In genomic region chr6:32662836-32663235, GRCh38 we compare ENCODE assay signal across 25 cellular contexts. TPM values are rescaled to one million over a fixed set of nuclear protein-coding genes. Genes with fewer than 3 reads are reported as not detected.
A peak's percentile ranks its signal among the peaks of the same experiment; 100 is the strongest.
DNase-seq lines count a peak whose midpoint lies in the region; ATAC-seq and TF ChIP-seq lines count a peak whose summit lies in the region.
"Had no signal": no experiment of that assay in that cellular context is flagged by ENCODE, and none has a peak within 500 bp of the region (broad histone marks: within the 10 kb centered on the region; RNA-seq: fewer than 3 reads in every experiment).

No MANE protein-coding gene starts in this region.

- H3K36me3 ChIP-seq in CD4-positive, CD25-positive, alpha-beta regulatory T cell (ENCODE audit: control insufficient read depth, insufficient read depth, low read length): peaks cover 2% of the 10 kb centered on the region

- H3K27me3 ChIP-seq in CD4-positive, CD25-positive, alpha-beta regulatory T cell (ENCODE audit: control insufficient read depth, insufficient read depth, low read length): no peaks in the 10 kb centered on the region

- H3K4me3 ChIP-seq in CD4-positive, CD25-positive, alpha-beta regulatory T cell (ENCODE audit: low read depth, low read length): no peak overlapping the region
- H3K4me3 ChIP-seq in GM12865 (ENCODE audit: low read depth, low read length): peak overlapping the region; percentile 90; the same call in 1 of the 2 replicates
- H3K4me3 ChIP-seq: A549, GM23338 had no signal

- H3K27me3 Mint-ChIP-seq in CD4-positive, CD25-positive, alpha-beta regulatory T cell: peaks cover 5% of the 10 kb centered on the region
- no peaks in the 10 kb centered on the region for H3K27me3 Mint-ChIP-seq in central memory CD8-positive, alpha-beta T cell
- no peaks in the 10 kb centered on the region for H3K27me3 Mint-ChIP-seq in stimulated activated memory B cell treated with anti-CD40 and anti-IgM and Interleukin-4, amounts not matched to agents 10 μg/mL and 1 μg/mL and 100 μg/mL, for 72 hours
- H3K27me3 Mint-ChIP-seq: CD8-positive, alpha-beta memory T cell had no signal

- no peak for DNase-seq in CD4-positive, CD25-positive, alpha-beta regulatory T cell
- DNase-seq in GM12865 (ENCODE audit: low read depth): no peak
- no peak for DNase-seq in central memory CD8-positive, alpha-beta T cell (ENCODE audit: low spot score in 2 of 2)
- DNase-seq in NCI-H1930 (lab: John Stamatoyannopoulos, UW): no peak
- DNase-seq: AML-193; CD8-positive, alpha-beta memory T cell; DMS 273 treated with DMSO at 0.1 percent for 48 hours; DMS79; GF-D8; H9; NCI-H1092; NCI-H1436; NCI-H187; NCI-H524; NCI-H774; NK-92 treated with Interleukin-12 subunit alpha and Interleukin-12 subunit beta, amount 100 ng/mL, for 24 hours; SK-N-SH; SW 1271 had no signal

- H3K4me1 Mint-ChIP-seq in CD4-positive, CD25-positive, alpha-beta regulatory T cell: peaks cover 11 to 70% (median 56%) of the 10 kb centered on the region in 4 donors
- peaks cover 67% of the 10 kb centered on the region for H3K4me1 Mint-ChIP-seq in central memory CD8-positive, alpha-beta T cell
- H3K4me1 Mint-ChIP-seq in stimulated activated memory B cell treated with anti-CD40 and anti-IgM and Interleukin-4, amounts not matched to agents 10 μg/mL and 1 μg/mL and 100 μg/mL, for 72 hours: peaks cover 72% of the 10 kb centered on the region

- H3K4me3 Mint-ChIP-seq in CD4-positive, CD25-positive, alpha-beta regulatory T cell: peak overlapping the region in 3 of 4 donors; percentile 26 to 75 (median 28)
- H3K4me3 Mint-ChIP-seq in central memory CD8-positive, alpha-beta T cell: peak overlapping the region; percentile 22
- peak overlapping the region; percentile 98 for H3K4me3 Mint-ChIP-seq in stimulated activated memory B cell treated with anti-CD40 and anti-IgM and Interleukin-4, amounts not matched to agents 10 μg/mL and 1 μg/mL and 100 μg/mL, for 72 hours
- H3K4me3 Mint-ChIP-seq: GM23338, H9 had no signal

- H3K27ac ChIP-seq in CD4-positive, CD25-positive, alpha-beta regulatory T cell (ENCODE audit: insufficient read depth, low read length, poor library complexity, severe bottlenecking): no peak overlapping the region
- H3K27ac ChIP-seq: A549, C4-2B had no signal

- TF ChIP-seq CTCF in GM12865 (IDR thresholded peaks at IDR 0.05; ENCODE audit: insufficient read depth, low read depth, low read length, missing control alignments): no peak

- H3K27ac Mint-ChIP-seq in CD4-positive, CD25-positive, alpha-beta regulatory T cell: peak overlapping the region in 1 of 3 donors; percentile 95
- H3K27ac Mint-ChIP-seq in central memory CD8-positive, alpha-beta T cell (ENCODE audit: low read depth): peak overlapping the region; percentile 98
- H3K27ac Mint-ChIP-seq in stimulated activated memory B cell treated with anti-CD40 and anti-IgM and Interleukin-4, amounts not matched to agents 10 μg/mL and 1 μg/mL and 100 μg/mL, for 72 hours: peak overlapping the region; percentile 100
- H3K27ac Mint-ChIP-seq: GM23338, H9 had no signal

- H3K9me3 Mint-ChIP-seq in CD4-positive, CD25-positive, alpha-beta regulatory T cell: peaks cover 0 to 2% (median 0%) of the 10 kb centered on the region in 7 donors
- no peaks in the 10 kb centered on the region for H3K9me3 Mint-ChIP-seq in central memory CD8-positive, alpha-beta T cell
- no peaks in the 10 kb centered on the region for H3K9me3 Mint-ChIP-seq in stimulated activated memory B cell treated with anti-CD40 and anti-IgM and Interleukin-4, amounts not matched to agents 10 μg/mL and 1 μg/mL and 100 μg/mL, for 72 hours
- H3K9me3 Mint-ChIP-seq: CD8-positive, alpha-beta memory T cell; GM23338; H9 had no signal

- no peaks in the 10 kb centered on the region for H3K9me3 ChIP-seq in CD4-positive, CD25-positive, alpha-beta regulatory T cell (ENCODE audit: control insufficient read depth in 2 of 2, low read length in 2 of 2)
- H3K9me3 ChIP-seq: A549, SK-N-SH had no signal

- peaks cover 19% of the 10 kb centered on the region for H3K36me3 Mint-ChIP-seq in CD4-positive, CD25-positive, alpha-beta regulatory T cell
- peaks cover 70% of the 10 kb centered on the region for H3K36me3 Mint-ChIP-seq in central memory CD8-positive, alpha-beta T cell (ENCODE audit: insufficient read depth)
- peaks cover 83% of the 10 kb centered on the region for H3K36me3 Mint-ChIP-seq in stimulated activated memory B cell treated with anti-CD40 and anti-IgM and Interleukin-4, amounts not matched to agents 10 μg/mL and 1 μg/mL and 100 μg/mL, for 72 hours

- ATAC-seq in CD4-positive, CD25-positive, alpha-beta regulatory T cell (ENCODE audit: low read depth in 2 of 2): no peak
- ATAC-seq in central memory CD8-positive, alpha-beta T cell (replicated peaks; ENCODE audit: extremely low read depth, poor library complexity, severe bottlenecking): no peak
- ATAC-seq in stimulated activated memory B cell treated with anti-CD40 and anti-IgM and Interleukin-4, amounts not matched to agents 10 μg/mL and 1 μg/mL and 100 μg/mL, for 72 hours: no peak
- ATAC-seq in HG02588 (IDR thresholded peaks at IDR 0.05; ENCODE audit: unreplicated experiment): no peak
- no peak for ATAC-seq in GM21447 (IDR thresholded peaks at IDR 0.05; ENCODE audit: unreplicated experiment)
- ATAC-seq: A549, GM23338, PC-3 had no signal

- peaks cover 9% of the 10 kb centered on the region for H3K4me1 ChIP-seq in CD4-positive, CD25-positive, alpha-beta regulatory T cell (ENCODE audit: control insufficient read depth, insufficient read depth, low read length, poor library complexity, severe bottlenecking)
- H3K4me1 ChIP-seq: A549 had no signal

RNA-seq across cellular contexts. Expression of gene HLA-DQB1, which starts 3.6 kb away (rescaled TPM):
- 204 TPM for total RNA-seq in CD4-positive, CD25-positive, alpha-beta regulatory T cell
- 100 to 1,000 TPM in 2 of 4 donors, 10 to 100 TPM in 1, 1 to 10 TPM in 1; 6.1 to 234 (median 99.9) TPM for polyA plus RNA-seq in CD4-positive, CD25-positive, alpha-beta regulatory T cell
- total RNA-seq: PC-3 had no signal
- polyA plus RNA-seq: A549, SK-N-SH had no signal

RNA-seq across cellular contexts. Expression of gene HLA-DQA1, which starts 25.6 kb away (rescaled TPM):
- total RNA-seq in CD4-positive, CD25-positive, alpha-beta regulatory T cell: 20.3 TPM
- polyA plus RNA-seq in CD4-positive, CD25-positive, alpha-beta regulatory T cell: 10 to 100 TPM in 3 of 4 donors, 1 to 10 TPM in 1; 4.2 to 86.7 (median 21.8) TPM
- total RNA-seq: GM23338, PC-3 had no signal
- polyA plus RNA-seq: A549, SK-N-SH had no signal

Comparison
In these comparisons a context has a peak if more than half of its experiments do, and no peak if none do; other contexts are left out.
1. H3K4me3 Mint-ChIP-seq: peak in every context shown above with its lines; median percentile 98 in stimulated activated memory B cell treated with anti-CD40 and anti-IgM and Interleukin-4, amounts not matched to agents 10 μg/mL and 1 μg/mL and 100 μg/mL, for 72 hours; 28 in CD4-positive, CD25-positive, alpha-beta regulatory T cell; 22 in central memory CD8-positive, alpha-beta T cell.